17 cellular contexts compared by ENCODE assay signal in the genomic region with DNA sequence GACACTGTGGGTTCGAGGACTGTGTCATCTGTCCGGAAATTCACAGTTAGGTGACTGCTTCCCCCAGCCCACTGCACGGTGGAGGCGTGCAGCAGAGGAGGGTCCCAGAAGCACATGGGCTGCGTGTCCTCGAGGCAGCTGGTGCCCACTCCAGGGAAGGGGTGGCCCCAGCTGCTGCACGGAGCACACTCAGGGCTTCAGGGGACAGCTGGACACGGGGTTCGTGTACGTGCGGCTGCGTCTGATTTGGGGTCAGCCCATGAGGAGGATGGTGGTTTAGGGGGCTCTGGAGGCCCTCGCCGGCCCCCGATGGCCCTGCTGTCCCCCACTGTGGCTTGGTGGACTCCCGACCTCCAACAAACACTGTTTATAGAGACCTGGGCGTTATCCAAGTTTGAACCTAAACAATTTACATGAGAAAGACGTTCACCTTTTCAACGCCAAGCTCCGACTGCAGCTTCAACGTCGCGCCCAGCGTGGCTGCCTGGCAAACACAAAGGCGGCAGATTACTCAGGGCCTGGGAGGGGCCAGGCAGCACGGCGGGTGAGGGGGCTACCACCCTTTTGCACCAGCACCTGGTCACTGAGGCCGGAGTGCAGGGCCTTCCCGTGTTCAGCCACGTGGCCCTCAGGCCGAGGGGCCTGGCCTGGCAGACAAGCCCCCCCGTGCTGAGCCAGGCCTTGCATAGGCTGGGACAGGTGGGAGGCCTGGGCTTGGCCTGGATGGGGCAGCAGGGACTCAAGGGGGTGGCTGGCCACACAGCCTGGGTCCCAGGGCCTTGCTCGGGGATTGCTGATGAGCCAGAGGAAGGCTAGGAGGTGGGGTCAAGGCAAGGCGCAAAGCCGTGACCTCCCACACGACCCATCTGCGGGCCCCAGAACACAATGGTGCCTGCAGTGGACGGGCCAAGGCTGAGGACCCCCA. TPM values are rescaled to one million over a fixed set of nuclear protein-coding genes. Genes with fewer than 3 reads are reported as not detected.
DNase-seq lines count a peak whose midpoint lies in the region; ATAC-seq and TF ChIP-seq lines count a peak whose summit lies in the region.
"Had no signal": no experiment of that assay in that cellular context is flagged by ENCODE, and none has a peak within 500 bp of the region (broad histone marks: within the 10 kb centered on the region; RNA-seq: fewer than 3 reads in every experiment).

No MANE protein-coding gene starts in this region.

- intact Hi-C loops in right cardiac atrium (cut with DNase I): no loop called here
- intact Hi-C loops in ovary (cut with DNase I): no loop called here

- H3K9me3 ChIP-seq in HUES6 (ENCODE audit: control insufficient read depth, insufficient read depth, low read depth, low read length) (peaks cover 5% of the 10 kb centered on the region; the same call in 1 of the 2 replicates), right cardiac atrium (ENCODE audit: control insufficient read depth, low read length) (no peaks in the 10 kb centered on the region), ovary (no peaks in the 10 kb centered on the region)

- no peak overlapping the region for H3K27ac ChIP-seq in HUES6 (ENCODE audit: low read depth, low read length)
- H3K27ac ChIP-seq in cingulate gyrus (ENCODE audit: low read depth, low read length): peak overlapping the region; percentile 54
- no peak overlapping the region for H3K27ac ChIP-seq in right cardiac atrium (ENCODE audit: low read length)
- no peak overlapping the region for H3K27ac ChIP-seq in ovary
- H3K27ac ChIP-seq: GM23248 had no signal

- H3K27me3 ChIP-seq in HUES6 (ENCODE audit: control insufficient read depth, insufficient read depth, low read length) (no peaks in the 10 kb centered on the region), right cardiac atrium (ENCODE audit: control insufficient read depth, insufficient read depth) (no peaks in the 10 kb centered on the region), ovary (no peaks in the 10 kb centered on the region)

- no peak for TF ChIP-seq POLR2A in ovary (IDR thresholded peaks at IDR 0.05)

- 88% methylated on average over 38 of the region's 38 CpGs for WGBS in right cardiac atrium
- 78 to 84% (median 84%) methylated on average over 29 to 38 of the region's 38 CpGs for WGBS in ovary, 3 donors

- DNase-seq in right cardiac atrium (peak in 2 of 3 donors; percentile 40 to 60), ovary (peak; percentile 5 to 35 (median 18)), progenitor cell of endocrine pancreas (ENCODE audit: low spot score, unreplicated experiment) (no peak)
- DNase-seq: AML-193; CD8-positive, alpha-beta memory T cell; DND-41; GDM1; Kasumi-1; NCI-H2029; NCI-H510A treated with DMSO at 0.1 percent for 48 hours had no signal

- no peak for TF ChIP-seq EP300 in ovary (IDR thresholded peaks at IDR 0.05)

- no peak overlapping the region for H3K4me3 ChIP-seq in HUES6 (ENCODE audit: low read depth, low read length)
- H3K4me3 ChIP-seq in right cardiac atrium (ENCODE audit: low read length): no peak overlapping the region
- no peak overlapping the region for H3K4me3 ChIP-seq in ovary
- H3K4me3 ChIP-seq: GM23248 had no signal

- ATAC-seq in right cardiac atrium: peak in 1 of 2 donors; percentile 6
- no peak for ATAC-seq in GM19463 (IDR thresholded peaks at IDR 0.05; ENCODE audit: unreplicated experiment)
- ATAC-seq in HG02973 (IDR thresholded peaks at IDR 0.05; ENCODE audit: unreplicated experiment): no peak
- no peak for ATAC-seq in esophagus mucosa

- H3K36me3 Mint-ChIP-seq in progenitor cell of endocrine pancreas (ENCODE audit: insufficient read depth): peaks cover 9% of the 10 kb centered on the region

- H3K9ac ChIP-seq in HUES6 (ENCODE audit: low read length): peak overlapping the region; percentile 10
- H3K9ac ChIP-seq: GM23248 had no signal

- H3K4me3 Mint-ChIP-seq in progenitor cell of endocrine pancreas (ENCODE audit: low read depth): no peak overlapping the region
- H3K4me3 Mint-ChIP-seq: CD8-positive, alpha-beta memory T cell had no signal

- H3K4me1 ChIP-seq in HUES6 (ENCODE audit: control insufficient read depth, insufficient read depth, low read length): no peaks in the 10 kb centered on the region
- no peaks in the 10 kb centered on the region for H3K4me1 ChIP-seq in right cardiac atrium (ENCODE audit: control insufficient read depth, insufficient read depth, low read length)
- peaks cover 3% of the 10 kb centered on the region for H3K4me1 ChIP-seq in ovary (ENCODE audit: insufficient read depth)

- no peak overlapping the region for H3K27ac Mint-ChIP-seq in progenitor cell of endocrine pancreas

- no peaks in the 10 kb centered on the region for H3K27me3 Mint-ChIP-seq in progenitor cell of endocrine pancreas

- TF ChIP-seq CTCF in ovary (IDR thresholded peaks at IDR 0.05): no peak
- no peak for TF ChIP-seq CTCF in progenitor cell of endocrine pancreas (IDR thresholded peaks at IDR 0.05; ENCODE audit: unreplicated experiment)

- H3K9me3 Mint-ChIP-seq in progenitor cell of endocrine pancreas (ENCODE audit: low read depth): peaks cover 4% of the 10 kb centered on the region

- H3K36me3 ChIP-seq in HUES6 (ENCODE audit: control insufficient read depth, insufficient read depth, low read length) (no peaks in the 10 kb centered on the region), ovary (no peaks in the 10 kb centered on the region)

- peaks cover 6% of the 10 kb centered on the region for H3K4me1 Mint-ChIP-seq in progenitor cell of endocrine pancreas (ENCODE audit: low read depth)
- H3K4me1 Mint-ChIP-seq: CD8-positive, alpha-beta memory T cell had no signal

RNA-seq across cellular contexts. Expression of a gene that starts 55.2 kb away (rescaled TPM):
- total RNA-seq in right cardiac atrium (10 to 100 TPM in 2 of 4 donors, 1 to 10 TPM in 2; 7.9 to 13.4 (median 11.1) TPM), ovary (10 to 100 TPM; 19.5 to 30.6 (median 26.2) TPM), progenitor cell of endocrine pancreas (31.7 and 33.8 TPM in 2 replicates), esophagus mucosa (8.1 TPM)
- polyA plus RNA-seq in right cardiac atrium (14.6 TPM), ovary (10 to 100 TPM in 1 of 2 donors, 1 to 10 TPM in 1; 1.0 to 19.4 TPM)

RNA-seq across cellular contexts. Expression of a gene that starts 55.4 kb away (rescaled TPM):
- total RNA-seq in right cardiac atrium (1 to 10 TPM; 3.1 to 7.5 (median 4.5) TPM), ovary (10 to 100 TPM in 5 of 7 donors, 1 to 10 TPM in 2; 8.5 to 18.5 (median 13.8) TPM), progenitor cell of endocrine pancreas (15.3 and 16.3 TPM in 2 replicates), esophagus mucosa (5.5 TPM)
- polyA plus RNA-seq in right cardiac atrium (4.3 TPM), ovary (1 to 10 TPM in 1 of 2 donors, not detected in 1; 7.1 TPM)
- total RNA-seq: RPMI7951 had no signal
